Comparison of ENCODE assay signal across 22 cellular contexts in the genomic region with DNA sequence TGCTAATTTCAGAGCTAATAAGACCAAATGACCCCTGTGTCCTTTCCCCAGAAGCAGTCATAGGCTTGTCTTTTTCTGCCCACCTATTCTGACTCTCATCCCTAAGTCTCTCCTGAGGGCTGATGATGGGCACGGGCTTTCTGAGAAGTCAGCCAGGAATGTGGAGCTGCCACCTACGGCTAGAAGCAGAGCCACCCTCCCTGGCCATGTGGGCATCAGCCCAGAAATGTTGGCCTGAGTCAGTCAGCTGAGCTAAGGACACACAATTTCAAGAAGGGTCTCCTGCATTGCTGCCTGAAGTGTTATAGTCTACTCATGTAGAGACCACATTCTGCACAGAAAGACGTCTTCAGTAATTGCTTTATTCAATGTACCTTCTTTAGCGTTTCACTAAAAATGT. TPM values are rescaled to one million over a fixed set of nuclear protein-coding genes. Genes with fewer than 3 reads are reported as not detected.
A peak's percentile ranks its signal among the peaks of the same experiment; 100 is the strongest.
DNase-seq lines count a peak whose midpoint lies in the region; ATAC-seq, FAIRE-seq and TF ChIP-seq lines count a peak whose summit lies in the region.
"Had no signal": no experiment of that assay in that cellular context is flagged by ENCODE, and none has a peak within 500 bp of the region (broad histone marks: within the 10 kb centered on the region; RNA-seq: fewer than 3 reads in every experiment).

No MANE protein-coding gene starts in this region.

- H3K27ac ChIP-seq in C4-2B = peak overlapping the region; percentile 56
- H3K27ac ChIP-seq in HEK293 (ENCODE audit: extremely low read depth, low read depth, low read length) = peak overlapping the region; percentile 73
- H3K27ac ChIP-seq in endothelial cell of umbilical vein (ENCODE audit: insufficient read depth, low read depth, low read length) = peak overlapping the region; percentile 27
- peak overlapping the region; percentile 63 for H3K27ac ChIP-seq in psoas muscle
- H3K27ac ChIP-seq: transverse colon had no signal

- peaks cover 3% of the 10 kb centered on the region for H3K79me2 ChIP-seq in endothelial cell of umbilical vein (ENCODE audit: control insufficient read depth, insufficient read depth, low read length)

- no peaks in the 10 kb centered on the region for H4K20me1 ChIP-seq in endothelial cell of umbilical vein (replicated peaks; ENCODE audit: control insufficient read depth, extremely low read depth, insufficient read depth, low read length)

- TF ChIP-seq CTCF in C4-2B (conservative IDR thresholded peaks at IDR 0.05) = no peak
- TF ChIP-seq CTCF in HEK293 (tag by site-specific recombination; IDR thresholded peaks at IDR 0.05) = no peak
- no peak for TF ChIP-seq CTCF in endothelial cell of umbilical vein (IDR thresholded peaks at IDR 0.05; ENCODE audit: extremely low read depth in 1 of 2, insufficient read depth in 1 of 2, low read depth in 1 of 2, low read length in 2 of 2)
- TF ChIP-seq CTCF in psoas muscle (IDR thresholded peaks at IDR 0.05) = no peak

- POLR2A ChIA-PET in HEK293 (lab: Yijun Ruan, JAX) (interaction anchor here (2.3 kb wide), 1 partner anchor 17 kb away, joined by 8 read pairs; a partner anchor contains a TSS), endothelial cell of umbilical vein (lab: Charles Lee) (interaction anchor here (1.0 to 1.2 kb wide), 2 partner anchors 17 to 266 kb away, joined by 3 to 4 read pairs; a partner anchor contains a TSS)

- no peaks in the 10 kb centered on the region for H3K9me3 ChIP-seq in HEK293 (ENCODE audit: control insufficient read depth, insufficient read depth, low read depth, low read length)
- no peaks in the 10 kb centered on the region for H3K9me3 ChIP-seq in endothelial cell of umbilical vein (replicated peaks; ENCODE audit: control insufficient read depth, insufficient read depth, low read length)
- H3K9me3 ChIP-seq in psoas muscle = no peaks in the 10 kb centered on the region
- H3K9me3 ChIP-seq: transverse colon had no signal

- H3K9me1 ChIP-seq in endothelial cell of umbilical vein (replicated peaks; ENCODE audit: control insufficient read depth, extremely low read depth, insufficient read depth, low read length) = no peaks in the 10 kb centered on the region

- intact Hi-C loops in endothelial cell of umbilical vein (cut with micrococcal nuclease) = no loop called here
- intact Hi-C loops in psoas muscle (cut with DNase I) = no loop called here
- intact Hi-C loops in posterior cingulate gyrus (cut with DNase I) = no loop called here

- H3K36me3 ChIP-seq in HEK293 (ENCODE audit: control insufficient read depth in 2 of 2, insufficient read depth in 1 of 2, low read length in 2 of 2) (peaks cover 47 to 95% of the 10 kb centered on the region in 2 experiments), endothelial cell of umbilical vein (ENCODE audit: control insufficient read depth in 2 of 2, extremely low read depth in 1 of 2, insufficient read depth in 2 of 2, low read length in 2 of 2) (peaks cover 18 to 23% of the 10 kb centered on the region in 2 experiments), psoas muscle (ENCODE audit: insufficient read depth in 1 of 2, low read depth in 1 of 2) (peaks cover 7 to 86% of the 10 kb centered on the region in 2 donors)

- DNase-seq in endothelial cell of umbilical vein (ENCODE audit: low read depth, low spot score) (peak; percentile 37), psoas muscle (peak in 1 of 2 donors; percentile 63), NOMO-1 treated with dmso at 0.1 percent for 144 hours (lab: John Stamatoyannopoulos, UW; ENCODE audit: unreplicated experiment) (no peak), posterior cingulate gyrus (no peak)
- DNase-seq in stimulated activated naive CD8-positive, alpha-beta T cell treated with anti-CD3 and anti-CD28 coated beads, Interleukin-15, Interleukin-2, amounts not matched to agents 100 U/mL and 50 U/mL, for 24 hours = no peak
- DNase-seq: activated CD4-positive, alpha-beta T cell treated with anti-CD3 and anti-CD28 coated beads, Interleukin-2, amount 10 ng/mL, durations not matched to agents 7 days and 5 days; activated CD8-positive, alpha-beta memory T cell treated with anti-CD3 and anti-CD28 coated beads, Interleukin-2, amount 50 U/mL, for 4 hours; CD8-positive, alpha-beta memory T cell; DND-41; hippocampal formation; KG1; MV-4-11; NCI-H187; occipital lobe; stimulated activated CD4-positive, alpha-beta T cell treated with anti-CD3 and anti-CD28 coated beads, Interleukin-1b, Interleukin-23, amount 100 ng/mL, for 48 hours; stimulated activated naive CD4-positive, alpha-beta T cell; SW 1271; transverse colon had no signal

- H3K4me1 ChIP-seq in HEK293 (ENCODE audit: control insufficient read depth, insufficient read depth, low read length) = peaks cover 12% of the 10 kb centered on the region
- peaks cover 11% of the 10 kb centered on the region for H3K4me1 ChIP-seq in endothelial cell of umbilical vein (ENCODE audit: control insufficient read depth, extremely low read depth, insufficient read depth, low read length)
- H3K4me1 ChIP-seq in psoas muscle = peaks cover 46% of the 10 kb centered on the region

- TF ChIP-seq POLR2A in endothelial cell of umbilical vein (IDR thresholded peaks at IDR 0.05; ENCODE audit: low read depth, low read length) = no peak

- 37 to 48% (median 39%) methylated on average over 4 of the region's 4 CpGs for WGBS in psoas muscle, 3 donors

- H3K9ac ChIP-seq in endothelial cell of umbilical vein (replicated peaks; ENCODE audit: extremely low read depth, insufficient read depth, low read length) = no peak overlapping the region

- no peak overlapping the region for H2AFZ ChIP-seq in endothelial cell of umbilical vein (ENCODE audit: low read depth, low read length)

- BruUV-seq in endothelial cell of umbilical vein (replicated peaks; lab: Mats Ljungman, UMichigan) = no TSS peak

- no peak overlapping the region for H3K4me2 ChIP-seq in endothelial cell of umbilical vein (ENCODE audit: insufficient read depth, low read length)

- dilution Hi-C loops in endothelial cell of umbilical vein (cut with MboI; ENCODE audit: extremely low pct_ligation_motif_present, low sequenced_read_pairs) = no loop called here

- H3K4me3 ChIP-seq in HEK293 (ENCODE audit: low read depth, low read length) = no peak overlapping the region
- no peak overlapping the region for H3K4me3 ChIP-seq in endothelial cell of umbilical vein (replicated peaks in 1 of 3; ENCODE audit: insufficient read depth in 1 of 3, low read depth in 1 of 3, low read length in 3 of 3)
- H3K4me3 ChIP-seq in psoas muscle = no peak overlapping the region
- H3K4me3 ChIP-seq: transverse colon had no signal

- H3K27me3 ChIP-seq in endothelial cell of umbilical vein (ENCODE audit: control insufficient read depth in 2 of 2, insufficient read depth in 2 of 2, low read length in 2 of 2) (no peaks in the 10 kb centered on the region), psoas muscle (ENCODE audit: insufficient read depth in 3 of 3, low read length in 2 of 3) (no peaks in the 10 kb centered on the region)
- H3K27me3 ChIP-seq: transverse colon had no signal

- CTCF ChIA-PET in HEK293 (lab: Yijun Ruan, JAX) (interaction anchor here (0.6 to 1.9 kb wide), 2 partner anchors 13 to 455 kb away, joined by 3 to 5 read pairs; no protein-coding TSS in a partner anchor), endothelial cell of umbilical vein (lab: Charles Lee) (interaction anchor here (0.9 to 3.6 kb wide), 6 partner anchors 10 to 454 kb away, joined by 3 to 21 read pairs (median 5); no protein-coding TSS in a partner anchor)

- ATAC-seq in psoas muscle = peak; percentile 66 to 88 (median 76)
- ATAC-seq in stimulated activated naive CD8-positive, alpha-beta T cell treated with anti-CD3 and anti-CD28 coated beads, Interleukin-15, Interleukin-2, amounts not matched to agents 100 U/mL and 50 U/mL, for 24 hours = no peak
- ATAC-seq: Right ventricle myocardium inferior had no signal

- FAIRE-seq in endothelial cell of umbilical vein (lab: Jason Lieb, UNC) = peak; percentile 12
- FAIRE-seq: H1 had no signal

TF ChIP-seq in HEK293, 187 proteins besides CTCF, POLR2A, EP300 and RAD21 (continues in another document):
- peak; percentile 42; the same call in 1 of the 2 replicates for TF ChIP-seq ZNF335 (tag by site-specific recombination; conservative IDR thresholded peaks at IDR 0.05)
- TF ChIP-seq, protein P1, sequence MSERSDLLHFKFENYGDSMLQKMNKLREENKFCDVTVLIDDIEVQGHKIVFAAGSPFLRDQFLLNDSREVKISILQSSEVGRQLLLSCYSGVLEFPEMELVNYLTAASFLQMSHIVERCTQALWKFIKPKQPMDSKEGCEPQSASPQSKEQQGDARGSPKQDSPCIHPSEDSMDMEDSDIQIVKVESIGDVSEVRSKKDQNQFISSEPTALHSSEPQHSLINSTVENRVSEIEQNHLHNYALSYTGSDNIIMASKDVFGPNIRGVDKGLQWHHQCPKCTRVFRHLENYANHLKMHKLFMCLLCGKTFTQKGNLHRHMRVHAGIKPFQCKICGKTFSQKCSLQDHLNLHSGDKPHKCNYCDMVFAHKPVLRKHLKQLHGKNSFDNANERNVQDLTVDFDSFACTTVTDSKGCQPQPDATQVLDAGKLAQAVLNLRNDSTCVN (tag by site-specific recombination; optimal IDR thresholded peaks at IDR 0.05) = peak; percentile 9

TF ChIP-seq in endothelial cell of umbilical vein, 7 proteins besides CTCF, POLR2A, EP300 and RAD21 (continues in another document):
- TF ChIP-seq GATA2 (IDR thresholded peaks at IDR 0.05; ENCODE audit: insufficient read depth, insufficient read length, low read depth, low read length) (no peak), MYC (IDR thresholded peaks at IDR 0.05; ENCODE audit: low read depth, low read length) (no peak), JUN (IDR thresholded peaks at IDR 0.05; ENCODE audit: borderline replicate concordance, insufficient read depth, insufficient read length, low read depth) (no peak), EZH2 (IDR thresholded peaks at IDR 0.05; ENCODE audit: borderline replicate concordance, low read depth, low read length, severe bottlenecking) (no peak), FOS (IDR thresholded peaks at IDR 0.05; ENCODE audit: borderline replicate concordance, insufficient read depth, low read length) (no peak)
- TF ChIP-seq, protein P2, sequence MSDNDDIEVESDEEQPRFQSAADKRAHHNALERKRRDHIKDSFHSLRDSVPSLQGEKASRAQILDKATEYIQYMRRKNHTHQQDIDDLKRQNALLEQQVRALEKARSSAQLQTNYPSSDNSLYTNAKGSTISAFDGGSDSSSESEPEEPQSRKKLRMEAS (IDR thresholded peaks at IDR 0.05; ENCODE audit: insufficient read depth, insufficient read length) = no peak

RNA-seq across cellular contexts. Expression of a gene that starts 17.1 kb away (rescaled TPM):
- total RNA-seq in endothelial cell of umbilical vein (15.4 and 19.2 TPM in 2 replicates), psoas muscle (10 to 100 TPM in 3 of 4 donors, 1 to 10 TPM in 1; 7.9 to 23.4 (median 14.7) TPM)
- polyA plus RNA-seq in endothelial cell of umbilical vein (13.8 and 16.9 TPM in 2 replicates), psoas muscle (10 to 100 TPM in 2 of 3 donors, 1 to 10 TPM in 1; 3.9 to 21.1 (median 15.4) TPM)
- 16.4 and 17.3 TPM in 2 replicates for polyA plus RNA-seq in endothelial cell of umbilical vein (2011; cell fraction: cytosol; rRNA removed)
- polyA plus RNA-seq in endothelial cell of umbilical vein (2011; cell fraction: nucleus; rRNA removed) = 44.3 and 52.9 TPM in 2 replicates
- polyA plus RNA-seq in endothelial cell of umbilical vein (2012) = 9.0 and 9.1 TPM in 2 replicates
- polyA minus RNA-seq in endothelial cell of umbilical vein = 31.0 and 32.5 TPM in 2 replicates
- 6.7 TPM for polyA minus RNA-seq in endothelial cell of umbilical vein (2011; cell fraction: cytosol; rRNA and poly(A)+ RNA removed)
- 36.2 and 38.2 TPM in 2 replicates for polyA minus RNA-seq in endothelial cell of umbilical vein (2011; cell fraction: nucleus; rRNA and poly(A)+ RNA removed)
